Comparison of ENCODE assay signal across 21 cellular contexts in genomic region chr1:82923957-82924356, GRCh38.
A peak's percentile ranks its signal among the peaks of the same experiment; 100 is the strongest.
DNase-seq lines count a peak whose midpoint lies in the region; ATAC-seq, FAIRE-seq and TF ChIP-seq lines count a peak whose summit lies in the region.
"Had no signal": no experiment of that assay in that cellular context is flagged by ENCODE, and none has a peak within 500 bp of the region (broad histone marks: within the 10 kb centered on the region; RNA-seq: fewer than 3 reads in every experiment).

No MANE protein-coding gene starts in this region.

- H3K4me3 Mint-ChIP-seq in activated CD8-positive, alpha-beta T cell treated with anti-CD3 and anti-CD28 coated beads, Interleukin-2, amount 10 ng/mL, durations not matched to agents 7 days and 5 days = no peak overlapping the region
- H3K4me3 Mint-ChIP-seq: CD4-positive, CD25-positive, alpha-beta regulatory T cell; CD8-positive, alpha-beta T cell; HFFc6 had no signal

- H3K27ac Mint-ChIP-seq in activated CD8-positive, alpha-beta T cell treated with anti-CD3 and anti-CD28 coated beads, Interleukin-2, amount 10 ng/mL, durations not matched to agents 7 days and 5 days = no peak overlapping the region
- H3K27ac Mint-ChIP-seq: CD4-positive, CD25-positive, alpha-beta regulatory T cell; CD8-positive, alpha-beta T cell; HFFc6 had no signal

- H3K4me1 Mint-ChIP-seq in activated CD8-positive, alpha-beta T cell treated with anti-CD3 and anti-CD28 coated beads, Interleukin-2, amount 10 ng/mL, durations not matched to agents 7 days and 5 days (ENCODE audit: low read depth) = no peaks in the 10 kb centered on the region
- H3K4me1 Mint-ChIP-seq: CD4-positive, CD25-positive, alpha-beta regulatory T cell had no signal

- ATAC-seq in foreskin keratinocyte (no peak), HG03378 (IDR thresholded peaks at IDR 0.05; ENCODE audit: unreplicated experiment) (no peak), GM19328 (IDR thresholded peaks at IDR 0.05; ENCODE audit: unreplicated experiment) (no peak)
- ATAC-seq in activated CD8-positive, alpha-beta T cell treated with anti-CD3 and anti-CD28 coated beads, Interleukin-2, amount 10 ng/mL, durations not matched to agents 7 days and 5 days = no peak
- ATAC-seq: CD8-positive, alpha-beta T cell; GM12878 had no signal

- DNase-seq in NCI-H446 (lab: John Stamatoyannopoulos, UW) (peak; percentile 12 to 55), bronchial epithelial cell (ENCODE audit: low read depth) (peak; percentile 16), foreskin keratinocyte (peak; percentile 17 to 60)
- DNase-seq in activated CD8-positive, alpha-beta T cell treated with anti-CD3 and anti-CD28 coated beads, Interleukin-2, amount 10 ng/mL, durations not matched to agents 7 days and 5 days = no peak
- DNase-seq: Caco-2; CD4-positive, CD25-positive, alpha-beta regulatory T cell; CD8-positive, alpha-beta T cell; DMS153; DMS79; EL; GDM1; GOT3; HFFc6 had no signal

- FAIRE-seq in bronchial epithelial cell (lab: Jason Lieb, UNC) = no peak
- FAIRE-seq: GM12878, GM19239, H54 had no signal

- H3K36me3 ChIP-seq in bronchial epithelial cell (ENCODE audit: control insufficient read depth, insufficient read depth, low read length) = no peaks in the 10 kb centered on the region
- H3K36me3 ChIP-seq: BLaER1, HAP-1 had no signal

- CTCF ChIA-PET in activated CD8-positive, alpha-beta T cell treated with anti-CD3 and anti-CD28 coated beads, Interleukin-2, amount 10 ng/mL, durations not matched to agents 7 days and 5 days (lab: Charles Lee) = no interaction called here

- H3K4me1 ChIP-seq in foreskin keratinocyte = no peaks in the 10 kb centered on the region
- H3K4me1 ChIP-seq: BLaER1, Caco-2 had no signal

- TF ChIP-seq CTCF in bronchial epithelial cell (IDR thresholded peaks at IDR 0.05; ENCODE audit: insufficient read depth, low read length, severe bottlenecking) = no peak
- no peak for TF ChIP-seq CTCF in foreskin keratinocyte (conservative IDR thresholded peaks at IDR 0.05)

- POLR2A ChIA-PET in activated CD8-positive, alpha-beta T cell treated with anti-CD3 and anti-CD28 coated beads, Interleukin-2, amount 10 ng/mL, durations not matched to agents 7 days and 5 days (lab: Charles Lee) = no interaction called here

- H3K9me3 Mint-ChIP-seq in activated CD8-positive, alpha-beta T cell treated with anti-CD3 and anti-CD28 coated beads, Interleukin-2, amount 10 ng/mL, durations not matched to agents 7 days and 5 days (ENCODE audit: insufficient read depth) = no peaks in the 10 kb centered on the region
- H3K9me3 Mint-ChIP-seq: CD8-positive, alpha-beta T cell had no signal

- no peaks in the 10 kb centered on the region for H3K36me3 Mint-ChIP-seq in activated CD8-positive, alpha-beta T cell treated with anti-CD3 and anti-CD28 coated beads, Interleukin-2, amount 10 ng/mL, durations not matched to agents 7 days and 5 days (ENCODE audit: low read depth)
- H3K36me3 Mint-ChIP-seq: CD4-positive, CD25-positive, alpha-beta regulatory T cell; CD8-positive, alpha-beta T cell had no signal

- no peaks in the 10 kb centered on the region for H3K27me3 Mint-ChIP-seq in activated CD8-positive, alpha-beta T cell treated with anti-CD3 and anti-CD28 coated beads, Interleukin-2, amount 10 ng/mL, durations not matched to agents 7 days and 5 days (ENCODE audit: low read depth)
- H3K27me3 Mint-ChIP-seq: CD4-positive, CD25-positive, alpha-beta regulatory T cell had no signal

- H3K27ac ChIP-seq in foreskin keratinocyte = no peak overlapping the region
- H3K27ac ChIP-seq: BLaER1, C4-2B had no signal

- H3K27me3 ChIP-seq in bronchial epithelial cell (ENCODE audit: control insufficient read depth, insufficient read depth, low read length) (no peaks in the 10 kb centered on the region), foreskin keratinocyte (no peaks in the 10 kb centered on the region)
- H3K27me3 ChIP-seq: BLaER1 had no signal

- no peak overlapping the region for H3K4me3 ChIP-seq in bronchial epithelial cell (ENCODE audit: low read depth, low read length)
- H3K4me3 ChIP-seq: BLaER1, GM12878, HAP-1 had no signal
